Comparison of ENCODE assay signal across 7 cellular contexts in genomic region chr1:28642056-28642846, GRCh38. TPM values are rescaled to one million over a fixed set of nuclear protein-coding genes. Genes with fewer than 3 reads are reported as not detected.
A peak's percentile ranks its signal among the peaks of the same experiment; 100 is the strongest.
DNase-seq lines count a peak whose midpoint lies in the region; ATAC-seq and TF ChIP-seq lines count a peak whose summit lies in the region.

No MANE protein-coding gene starts in this region.

- H4K20me1 ChIP-seq in SU-DHL-6 (ENCODE audit: low read depth, low read length) = no peaks in the 10 kb centered on the region

- H3K4me3 ChIP-seq in SU-DHL-6 (ENCODE audit: insufficient read depth, low read length, poor library complexity, severe bottlenecking) (peak overlapping the region; percentile 74), neuronal stem cell (ENCODE audit: low read length in 2 of 2) (peak overlapping the region; percentile 88 to 89)

- H3F3A ChIP-seq in SU-DHL-6 (ENCODE audit: insufficient read depth) = peaks cover 17% of the 10 kb centered on the region

- H2BK12ac ChIP-seq in neuronal stem cell (ENCODE audit: low read length) = no peak overlapping the region

- DNase-seq in fibroblast of gingiva (ENCODE audit: low read depth) (peak; percentile 21), neuronal stem cell (ENCODE audit: low spot score) (peak; percentile 21), DMS53 treated with DMSO at 0.1 percent for 48 hours (lab: John Stamatoyannopoulos, UW; ENCODE audit: unreplicated experiment) (no peak), H4 (ENCODE audit: low spot score) (no peak)

- H2BK5ac ChIP-seq in neuronal stem cell (ENCODE audit: low read length) = no peak overlapping the region

- no peak overlapping the region for H4K8ac ChIP-seq in neuronal stem cell (ENCODE audit: low read depth, low read length)

- no peak overlapping the region for H2BK15ac ChIP-seq in neuronal stem cell (ENCODE audit: low read length)

- peak overlapping the region; percentile 82 for H3K23ac ChIP-seq in neuronal stem cell (ENCODE audit: low read depth, low read length, poor library complexity)

- peak; percentile 28 for ATAC-seq in GM18907 (IDR thresholded peaks at IDR 0.05; ENCODE audit: unreplicated experiment)
- ATAC-seq in HG02943 (IDR thresholded peaks at IDR 0.05; ENCODE audit: low read depth, unreplicated experiment) = peak; percentile 8

- WGBS in neuronal stem cell (ENCODE audit: extremely low coverage in 2 of 2, insufficient read length in 2 of 2, insufficient replicate concordance in 1 of 2), 2 donors = no CpG with 5 or more reads among the region's 26 CpGs

- H3K14ac ChIP-seq in neuronal stem cell (ENCODE audit: low read length) = peak overlapping the region; percentile 89

- H3K36me3 ChIP-seq in SU-DHL-6 (ENCODE audit: low read length) (no peaks in the 10 kb centered on the region), neuronal stem cell (replicated peaks in 1 of 2; ENCODE audit: control insufficient read depth in 2 of 2, insufficient read depth in 2 of 2, low read length in 2 of 2) (peaks cover 0 to 4% of the 10 kb centered on the region in 2 donors)

- no peak overlapping the region for H2AK5ac ChIP-seq in neuronal stem cell (ENCODE audit: low read depth, low read length)

- H3K9ac ChIP-seq in SU-DHL-6 (ENCODE audit: low read length) (peak overlapping the region; percentile 96), neuronal stem cell (ENCODE audit: low read depth, low read length, poor library complexity) (peak overlapping the region; percentile 97)

- H3K27me3 ChIP-seq in SU-DHL-6 (ENCODE audit: low read length) = no peaks in the 10 kb centered on the region
- no peaks in the 10 kb centered on the region for H3K27me3 ChIP-seq in neuronal stem cell (ENCODE audit: control insufficient read depth in 3 of 3, insufficient read depth in 3 of 3, low read depth in 1 of 3, low read length in 3 of 3)

- peaks cover 4% of the 10 kb centered on the region in 2 donors for H3K4me1 ChIP-seq in neuronal stem cell (ENCODE audit: control insufficient read depth in 2 of 2, insufficient read depth in 1 of 2, low read depth in 1 of 2, low read length in 2 of 2)

- peaks cover 35% of the 10 kb centered on the region for H3K79me2 ChIP-seq in SU-DHL-6 (ENCODE audit: insufficient read depth, low read length)

- H3K18ac ChIP-seq in neuronal stem cell (ENCODE audit: low read length) = peak overlapping the region; percentile 84

- no peak overlapping the region for H2BK120ac ChIP-seq in neuronal stem cell (ENCODE audit: low read depth, low read length)

- no peaks in the 10 kb centered on the region for H3K9me2 ChIP-seq in SU-DHL-6 (replicated peaks; ENCODE audit: insufficient read depth, low read length)

- no peak overlapping the region for H3K4ac ChIP-seq in neuronal stem cell (ENCODE audit: low read length)

- H4K91ac ChIP-seq in neuronal stem cell (ENCODE audit: low read depth, low read length, poor library complexity) = no peak overlapping the region

- H3K4me2 ChIP-seq in SU-DHL-6 (ENCODE audit: low read depth, low read length, poor library complexity, severe bottlenecking) (peak overlapping the region; percentile 77), neuronal stem cell (ENCODE audit: insufficient read depth, low read length, poor library complexity, severe bottlenecking) (peak overlapping the region; percentile 55)

- no peak for TF ChIP-seq CTCF in SU-DHL-6 (IDR thresholded peaks at IDR 0.05; ENCODE audit: insufficient read depth, low read length, poor library complexity, severe bottlenecking)

- H3K27ac ChIP-seq in SU-DHL-6 (ENCODE audit: low read depth, low read length) = peak overlapping the region; percentile 56
- H3K27ac ChIP-seq in neuronal stem cell (replicated peaks; ENCODE audit: low read length) = peak overlapping the region; percentile 71

- H3K79me1 ChIP-seq in neuronal stem cell (ENCODE audit: low read depth, low read length) = no peaks in the 10 kb centered on the region

- H2AFZ ChIP-seq in SU-DHL-6 (ENCODE audit: low read depth, low read length, severe bottlenecking) = peak overlapping the region; percentile 73
- peak overlapping the region; percentile 93 for H2AFZ ChIP-seq in neuronal stem cell (ENCODE audit: low read length)

- H3K9me3 ChIP-seq in SU-DHL-6 (ENCODE audit: insufficient read depth, low read length) = no peaks in the 10 kb centered on the region
- no peaks in the 10 kb centered on the region for H3K9me3 ChIP-seq in neuronal stem cell (replicated peaks in 1 of 2; ENCODE audit: control insufficient read depth in 2 of 2, insufficient read depth in 1 of 2, low read depth in 1 of 2, low read length in 2 of 2)

RNA-seq across cellular contexts. Expression of gene TAF12, which starts 0.6 kb away (rescaled TPM):
- 46.1 TPM for polyA plus RNA-seq in neuronal stem cell (2013, experiment 1 of 2)
- polyA plus RNA-seq in neuronal stem cell (2013, experiment 2 of 2) = 45.9 TPM
- total RNA-seq in H4 (2014; rRNA removed; shearing (Covaris generic)) = 32.9 and 44.9 TPM in 2 replicates

RNA-seq across cellular contexts. Expression of gene RNU11, which starts 6.1 kb away (rescaled TPM):
- not detected for polyA plus RNA-seq in neuronal stem cell (2013, experiment 1 of 2)
- not detected for polyA plus RNA-seq in neuronal stem cell (2013, experiment 2 of 2)
- total RNA-seq in H4 (2014; rRNA removed; shearing (Covaris generic)) = not detected in 2 replicates

RNA-seq across cellular contexts. Expression of gene GMEB1, which starts 26.3 kb away (rescaled TPM):
- 9.0 TPM for polyA plus RNA-seq in neuronal stem cell (2013, experiment 1 of 2)
- polyA plus RNA-seq in neuronal stem cell (2013, experiment 2 of 2) = 10.2 TPM
- total RNA-seq in H4 (2014; rRNA removed; shearing (Covaris generic)) = 3.0 and 5.6 TPM in 2 replicates

RNA-seq across cellular contexts. Expression of gene RAB42, which starts 50.2 kb away (rescaled TPM):
- 5.1 TPM for polyA plus RNA-seq in neuronal stem cell (2013, experiment 1 of 2)
- 5.1 TPM for polyA plus RNA-seq in neuronal stem cell (2013, experiment 2 of 2)
- total RNA-seq in H4 (2014; rRNA removed; shearing (Covaris generic)) = not detected in 2 replicates

Comparison
In these comparisons a context has a peak if more than half of its experiments do, and no peak if none do; other contexts are left out.
1. DNase-seq: peak in fibroblast of gingiva (single experiment) and neuronal stem cell (single experiment); none in DMS53 treated with DMSO at 0.1 percent for 48 hours (single experiment) and H4 (single experiment).